ENCODE assay signal across 8 cellular contexts in the genomic region with DNA sequence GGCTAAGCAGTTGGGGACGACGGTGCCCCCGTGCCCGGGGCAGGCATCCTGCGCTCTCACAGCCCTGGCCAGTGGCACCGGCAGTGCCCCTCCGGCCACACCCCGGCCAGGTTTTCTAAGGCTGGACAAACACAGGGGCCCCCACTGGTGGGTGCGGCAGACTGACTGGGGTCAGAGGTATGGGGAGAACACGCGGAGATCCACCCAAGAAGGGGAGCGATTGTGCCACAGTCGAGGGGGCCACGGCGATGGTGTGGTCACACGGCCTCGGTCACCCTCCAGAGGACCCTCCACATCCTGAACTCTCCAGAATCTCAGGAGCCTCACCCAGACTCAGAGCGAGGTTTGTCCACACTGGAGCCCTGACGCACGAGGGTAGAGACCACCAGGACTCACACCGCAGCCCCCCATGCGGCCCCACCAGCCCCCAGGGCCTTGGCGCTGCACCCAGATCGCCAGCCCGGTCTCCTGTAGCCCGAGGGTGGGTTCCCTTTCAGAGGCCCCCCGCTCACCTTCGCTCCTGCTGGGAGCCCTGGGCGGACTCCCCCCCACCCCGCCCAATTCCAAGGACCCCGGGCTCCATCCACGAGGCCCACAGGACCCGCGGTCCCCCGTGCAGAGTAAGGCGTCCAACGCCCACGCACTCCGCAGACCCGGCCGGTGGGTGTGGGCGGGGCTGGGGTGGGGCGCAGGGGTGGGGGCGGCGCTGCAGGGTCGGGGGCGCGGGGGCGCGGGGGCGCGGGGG. TPM values are rescaled to one million over a fixed set of nuclear protein-coding genes. Genes with fewer than 3 reads are reported as not detected.
DNase-seq lines count a peak whose midpoint lies in the region; ATAC-seq and TF ChIP-seq lines count a peak whose summit lies in the region.

No MANE protein-coding gene starts in this region.

- TF ChIP-seq CTCF in Caco-2 (IDR thresholded peaks at IDR 0.05; ENCODE audit: insufficient read depth in 1 of 2, low read depth in 1 of 2, low read length in 1 of 2, severe bottlenecking in 1 of 2, unreplicated experiment in 1 of 2) (no peak), parathyroid adenoma (IDR thresholded peaks at IDR 0.05) (no peak), osteocyte (IDR thresholded peaks at IDR 0.05) (no peak)

- peak overlapping the region; percentile 59 for H3K27ac ChIP-seq in parathyroid adenoma

- H3K9ac ChIP-seq in parathyroid adenoma: no peak overlapping the region

- no peak overlapping the region for H3K4me3 ChIP-seq in Caco-2 (ENCODE audit: low read depth, low read length)
- H3K4me3 ChIP-seq in parathyroid adenoma (ENCODE audit: low read depth, low read length): no peak overlapping the region

- DNase-seq in Caco-2: no peak
- DNase-seq in ecto neural progenitor cell (ENCODE audit: low spot score): peak; percentile 52
- DNase-seq in NCI-H187 treated with DMSO at 0.1 percent for 48 hours (lab: John Stamatoyannopoulos, UW): no peak
- no peak for DNase-seq in NCI-H524 treated with DMSO at 0.1 percent for 48 hours (lab: John Stamatoyannopoulos, UW)
- DNase-seq in osteocyte (ENCODE audit: extremely low spot score, unreplicated experiment): no peak
- DNase-seq in effector CD8-positive, alpha-beta T cell (lab: John Stamatoyannopoulos, UW): no peak

- H3K79me2 ChIP-seq in parathyroid adenoma: no peaks in the 10 kb centered on the region

- H3K4me1 ChIP-seq in Caco-2: peaks cover 5% of the 10 kb centered on the region; the same call in 1 of the 2 replicates
- no peaks in the 10 kb centered on the region for H3K4me1 ChIP-seq in parathyroid adenoma

- H3K4me1 Mint-ChIP-seq in Caco-2 (ENCODE audit: low read depth, unreplicated experiment) (no peaks in the 10 kb centered on the region), osteocyte (ENCODE audit: unreplicated experiment) (peaks cover 11% of the 10 kb centered on the region)

- intact Hi-C loops in Caco-2 (cut with micrococcal nuclease; ENCODE audit: unreplicated experiment): no loop called here

- H3K9me3 ChIP-seq in Caco-2 (no peaks in the 10 kb centered on the region), parathyroid adenoma (ENCODE audit: control insufficient read depth, low read length) (no peaks in the 10 kb centered on the region)

- no peaks in the 10 kb centered on the region for H3K36me3 Mint-ChIP-seq in Caco-2 (ENCODE audit: insufficient read depth, unreplicated experiment)
- H3K36me3 Mint-ChIP-seq in osteocyte (ENCODE audit: unreplicated experiment): no peaks in the 10 kb centered on the region

- POLR2A ChIA-PET in Caco-2 (lab: Charles Lee): no interaction called here

- H3K4me2 ChIP-seq in parathyroid adenoma (ENCODE audit: low read length): no peak overlapping the region

- no peak overlapping the region for H3K27ac Mint-ChIP-seq in Caco-2 (ENCODE audit: unreplicated experiment)
- H3K27ac Mint-ChIP-seq in osteocyte (ENCODE audit: unreplicated experiment): no peak overlapping the region

- CTCF ChIA-PET in Caco-2 (lab: Charles Lee): no interaction called here

- H3K4me3 Mint-ChIP-seq in Caco-2 (ENCODE audit: unreplicated experiment) (peak overlapping the region; percentile 14), osteocyte (ENCODE audit: unreplicated experiment) (no peak overlapping the region)

- H3K36me3 ChIP-seq in Caco-2 (ENCODE audit: control insufficient read depth, insufficient read depth, low read length) (no peaks in the 10 kb centered on the region), parathyroid adenoma (ENCODE audit: control insufficient read depth, insufficient read depth, low read length) (no peaks in the 10 kb centered on the region)

- BruUV-seq in Caco-2 (replicated peaks; lab: Mats Ljungman, UMichigan): no TSS peak

- H3K9me3 Mint-ChIP-seq in Caco-2 (ENCODE audit: unreplicated experiment) (no peaks in the 10 kb centered on the region), osteocyte (ENCODE audit: unreplicated experiment) (no peaks in the 10 kb centered on the region)

- ATAC-seq in HG02852 (IDR thresholded peaks at IDR 0.05; ENCODE audit: unreplicated experiment): peak; percentile 18

- no peak overlapping the region for H2AFZ ChIP-seq in parathyroid adenoma

- H3K27me3 ChIP-seq in Caco-2 (replicated peaks; ENCODE audit: control insufficient read depth, insufficient read depth, low read length): no peaks in the 10 kb centered on the region
- H3K27me3 ChIP-seq in parathyroid adenoma (ENCODE audit: control insufficient read depth, insufficient read depth, low read length): no peaks in the 10 kb centered on the region

- no peaks in the 10 kb centered on the region for H3K27me3 Mint-ChIP-seq in Caco-2 (ENCODE audit: insufficient read depth, unreplicated experiment)
- peaks cover 29% of the 10 kb centered on the region for H3K27me3 Mint-ChIP-seq in osteocyte (ENCODE audit: unreplicated experiment)

RNA-seq across cellular contexts. Expression of a gene that starts 15.2 kb away (rescaled TPM):
- not detected in 2 replicates for total RNA-seq in Caco-2 (2022)
- not detected in 2 replicates for total RNA-seq in osteocyte

RNA-seq across cellular contexts. Expression of a gene that starts 26.0 kb away (rescaled TPM):
- total RNA-seq in Caco-2 (2022) (not detected in 2 replicates), osteocyte (not detected in 2 replicates)

RNA-seq across cellular contexts. Expression of a gene that starts 34.5 kb away (rescaled TPM):
- total RNA-seq in Caco-2 (2022): 1.5 and 3.9 TPM in 2 replicates
- not detected in 2 replicates for total RNA-seq in osteocyte
